ENCODE assay signal across 24 cellular contexts in the genomic region with DNA sequence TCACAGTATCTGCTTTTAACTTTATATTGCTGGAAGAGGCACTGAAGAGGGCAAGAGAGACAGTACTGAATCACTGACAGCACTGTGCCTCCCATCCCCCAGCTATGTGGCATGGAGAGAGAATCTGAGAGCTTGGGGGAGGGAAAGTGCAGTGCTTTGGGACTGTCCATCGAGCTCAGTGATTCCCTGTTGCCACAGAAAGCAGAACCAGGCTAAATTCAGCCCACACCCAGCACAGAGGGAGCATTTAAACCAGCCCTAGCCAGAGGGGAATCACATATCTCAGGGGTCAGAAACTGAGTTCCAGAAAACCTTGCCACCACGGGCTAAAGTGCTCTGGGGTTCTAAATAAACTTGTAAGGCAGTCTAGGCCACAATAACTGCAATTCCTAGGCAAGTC. TPM values are rescaled to one million over a fixed set of nuclear protein-coding genes. Genes with fewer than 3 reads are reported as not detected.
DNase-seq lines count a peak whose midpoint lies in the region; ATAC-seq and TF ChIP-seq lines count a peak whose summit lies in the region.
"Had no signal": no experiment of that assay in that cellular context is flagged by ENCODE, and none has a peak within 500 bp of the region (broad histone marks: within the 10 kb centered on the region; RNA-seq: fewer than 3 reads in every experiment).

No MANE protein-coding gene starts in this region.

- peaks cover 5 to 7% of the 10 kb centered on the region in 2 donors for H3K4me1 ChIP-seq in adrenal gland (replicated peaks in 1 of 2)
- H3K4me1 ChIP-seq in esophagus muscularis mucosa = no peaks in the 10 kb centered on the region
- H3K4me1 ChIP-seq: BLaER1 had no signal

- peak in 1 of 2 donors; percentile 60 for ATAC-seq in stimulated activated naive B cell treated with anti-CD40 and anti-IgM and Interleukin-4, amounts not matched to agents 10 μg/mL and 1 μg/mL and 100 μg/mL, for 72 hours (replicated peaks)
- ATAC-seq in GM19328 (IDR thresholded peaks at IDR 0.05; ENCODE audit: unreplicated experiment) = no peak
- no peak for ATAC-seq in GM18907 (IDR thresholded peaks at IDR 0.05; ENCODE audit: unreplicated experiment)
- ATAC-seq: GM12878 had no signal

- no peak for TF ChIP-seq POLR2A in adrenal gland (IDR thresholded peaks at IDR 0.05)
- no peak for TF ChIP-seq POLR2A in esophagus muscularis mucosa (IDR thresholded peaks at IDR 0.05; ENCODE audit: low read depth)

- peak; percentile 26 for DNase-seq in activated CD8-positive, alpha-beta memory T cell treated with anti-CD3 and anti-CD28 coated beads for 24 hours
- DNase-seq in activated CD8-positive, alpha-beta memory T cell treated with anti-CD3 and anti-CD28 coated beads, Interleukin-2, amount 50 U/mL, for 48 hours = no peak
- DNase-seq in adrenal gland (peak in 5 of 7 donors; percentile 18 to 47 (median 20)), esophagus muscularis mucosa (ENCODE audit: extremely low spot score) (peak; percentile 53), islet precursor cell (no peak)
- DNase-seq in stimulated activated naive B cell treated with anti-CD40 and anti-IgM and Interleukin-4, amounts not matched to agents 10 μg/mL and 1 μg/mL and 100 μg/mL, for 72 hours = no peak
- DNase-seq: CD4-positive, alpha-beta T cell; CD8-positive, alpha-beta memory T cell; DMS 273 treated with DMSO at 0.1 percent for 48 hours; DMS79; EL; GDM1; GM23248; H7; HCEC 1CT had no signal

- H3K9me3 Mint-ChIP-seq in stimulated activated naive B cell treated with anti-CD40 and anti-IgM and Interleukin-4, amounts not matched to agents 10 μg/mL and 1 μg/mL and 100 μg/mL, for 72 hours = peaks cover 26 to 31% of the 10 kb centered on the region in 2 donors

- TF ChIP-seq EP300 in esophagus muscularis mucosa (IDR thresholded peaks at IDR 0.05) = no peak

- intact Hi-C loops in adrenal gland (cut with DNase I) (no loop called here), esophagus muscularis mucosa (cut with DNase I) (no loop called here)

- no peak for TF ChIP-seq CTCF in adrenal gland (IDR thresholded peaks at IDR 0.05)
- no peak for TF ChIP-seq CTCF in esophagus muscularis mucosa (IDR thresholded peaks at IDR 0.05)

- H3K27ac Mint-ChIP-seq in stimulated activated naive B cell treated with anti-CD40 and anti-IgM and Interleukin-4, amounts not matched to agents 10 μg/mL and 1 μg/mL and 100 μg/mL, for 72 hours = peak overlapping the region; percentile 31
- H3K27ac Mint-ChIP-seq: B cell; CD4-positive, alpha-beta T cell; CD8-positive, alpha-beta memory T cell had no signal

- no peak overlapping the region for H3K4me3 Mint-ChIP-seq in stimulated activated naive B cell treated with anti-CD40 and anti-IgM and Interleukin-4, amounts not matched to agents 10 μg/mL and 1 μg/mL and 100 μg/mL, for 72 hours
- H3K4me3 Mint-ChIP-seq: B cell; CD4-positive, alpha-beta T cell; CD8-positive, alpha-beta memory T cell had no signal

- peak overlapping the region in 2 of 5 donors; percentile 7 to 42 for H3K27ac ChIP-seq in adrenal gland
- no peak overlapping the region for H3K27ac ChIP-seq in esophagus muscularis mucosa (replicated peaks in 1 of 4)
- H3K27ac ChIP-seq: 22Rv1, BLaER1, C4-2B, GM23248 had no signal

- H3K9me3 ChIP-seq in adrenal gland (replicated peaks in 1 of 3) (peaks cover 0 to 14% (median 12%) of the 10 kb centered on the region in 3 donors), esophagus muscularis mucosa (peaks cover 0 to 57% (median 35%) of the 10 kb centered on the region in 4 donors)

- no peaks in the 10 kb centered on the region for H3K36me3 ChIP-seq in adrenal gland (replicated peaks in 1 of 2)
- H3K36me3 ChIP-seq in esophagus muscularis mucosa = no peaks in the 10 kb centered on the region

- peaks cover 0 to 4% of the 10 kb centered on the region in 2 donors for H3K4me1 Mint-ChIP-seq in stimulated activated naive B cell treated with anti-CD40 and anti-IgM and Interleukin-4, amounts not matched to agents 10 μg/mL and 1 μg/mL and 100 μg/mL, for 72 hours
- H3K4me1 Mint-ChIP-seq: CD8-positive, alpha-beta memory T cell had no signal

- 40 to 56% (median 47%) methylated on average over 1 to 2 of the region's 2 CpGs for WGBS in adrenal gland, 4 donors
- WGBS in esophagus muscularis mucosa = 29% methylated on average over 1 of the region's 2 CpGs

- H3K4me3 ChIP-seq in adrenal gland = no peak overlapping the region
- H3K4me3 ChIP-seq in esophagus muscularis mucosa = no peak overlapping the region
- H3K4me3 ChIP-seq: BLaER1, GM12878, GM23248 had no signal

- H3K36me3 Mint-ChIP-seq in stimulated activated naive B cell treated with anti-CD40 and anti-IgM and Interleukin-4, amounts not matched to agents 10 μg/mL and 1 μg/mL and 100 μg/mL, for 72 hours = peaks cover 19 to 49% of the 10 kb centered on the region in 2 donors

- peaks cover 0 to 5% of the 10 kb centered on the region in 2 donors for H3K27me3 Mint-ChIP-seq in stimulated activated naive B cell treated with anti-CD40 and anti-IgM and Interleukin-4, amounts not matched to agents 10 μg/mL and 1 μg/mL and 100 μg/mL, for 72 hours
- H3K27me3 Mint-ChIP-seq: CD4-positive, alpha-beta T cell had no signal

- H3K27me3 ChIP-seq in adrenal gland (no peaks in the 10 kb centered on the region), esophagus muscularis mucosa (peaks cover 0 to 36% (median 0%) of the 10 kb centered on the region in 4 donors)
- H3K27me3 ChIP-seq: BLaER1 had no signal

RNA-seq across cellular contexts. Expression of gene KCNQ1, which starts 44.3 kb away (rescaled TPM):
- total RNA-seq in adrenal gland (100 to 1,000 TPM; 305 to 447 (median 355) TPM), esophagus muscularis mucosa (1 to 10 TPM; 2.1 to 5.9 (median 4.3) TPM)
- 100 to 1,000 TPM; 158 to 231 (median 182) TPM for polyA plus RNA-seq in adrenal gland
- total RNA-seq: GM23248 had no signal
- polyA plus RNA-seq: AG04450, GM23248 had no signal

RNA-seq across cellular contexts. Expression of gene TRPM5, which starts 44.8 kb away (rescaled TPM):
- total RNA-seq in adrenal gland (1 to 10 TPM in 3 of 8 donors, under 1 TPM in 5; 0.32 to 2.4 (median 0.83) TPM), esophagus muscularis mucosa (not detected)
- polyA plus RNA-seq in adrenal gland = 1 to 10 TPM in 2 of 3 donors, not detected in 1; 3.0 to 7.4 TPM
- total RNA-seq: B cell; CD8-positive, alpha-beta memory T cell; GM12878; GM23248; H1; H7 had no signal
- polyA plus RNA-seq: AG04450; CD8-positive, alpha-beta memory T cell; GM12878; GM23248 had no signal

Comparison
In these comparisons a context has a peak if more than half of its experiments do, and no peak if none do; other contexts are left out.
1. DNase-seq: peak in activated CD8-positive, alpha-beta memory T cell treated with anti-CD3 and anti-CD28 coated beads for 24 hours (single experiment), adrenal gland (5 of 7) and esophagus muscularis mucosa (single experiment); none in activated CD8-positive, alpha-beta memory T cell treated with anti-CD3 and anti-CD28 coated beads, Interleukin-2, amount 50 U/mL, for 48 hours (single experiment), stimulated activated naive B cell treated with anti-CD40 and anti-IgM and Interleukin-4, amounts not matched to agents 10 μg/mL and 1 μg/mL and 100 μg/mL, for 72 hours (single experiment) and islet precursor cell (single experiment).
2. RNA of gene KCNQ1, which starts 44.3 kb away (total RNA-seq): 305 to 447 TPM in adrenal gland; 2.1 to 5.9 TPM in esophagus muscularis mucosa; every median in the first group is over 10 times any median in the second.